In the genomic region with DNA sequence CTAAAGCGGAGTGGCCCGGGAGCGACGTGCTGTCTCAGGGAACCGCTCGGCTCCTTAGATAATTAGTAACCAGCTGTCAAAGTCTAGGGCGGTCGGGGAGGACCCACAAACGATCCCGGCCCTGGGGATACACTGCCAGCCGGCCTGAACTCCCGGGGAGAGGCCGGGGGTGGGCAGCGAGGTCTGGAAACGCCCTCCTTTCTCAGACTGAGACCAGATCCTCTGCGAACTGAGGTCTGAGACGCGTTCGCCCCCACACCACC, we compare ENCODE assay signal across 1 cellular context.
TF ChIP-seq lines count a peak whose summit lies in the region.

No MANE protein-coding gene starts in this region.

TF ChIP-seq in WTC11, 78 proteins besides CTCF, POLR2A, EP300 and RAD21 (continued from another document):
- TF ChIP-seq, protein P1, sequence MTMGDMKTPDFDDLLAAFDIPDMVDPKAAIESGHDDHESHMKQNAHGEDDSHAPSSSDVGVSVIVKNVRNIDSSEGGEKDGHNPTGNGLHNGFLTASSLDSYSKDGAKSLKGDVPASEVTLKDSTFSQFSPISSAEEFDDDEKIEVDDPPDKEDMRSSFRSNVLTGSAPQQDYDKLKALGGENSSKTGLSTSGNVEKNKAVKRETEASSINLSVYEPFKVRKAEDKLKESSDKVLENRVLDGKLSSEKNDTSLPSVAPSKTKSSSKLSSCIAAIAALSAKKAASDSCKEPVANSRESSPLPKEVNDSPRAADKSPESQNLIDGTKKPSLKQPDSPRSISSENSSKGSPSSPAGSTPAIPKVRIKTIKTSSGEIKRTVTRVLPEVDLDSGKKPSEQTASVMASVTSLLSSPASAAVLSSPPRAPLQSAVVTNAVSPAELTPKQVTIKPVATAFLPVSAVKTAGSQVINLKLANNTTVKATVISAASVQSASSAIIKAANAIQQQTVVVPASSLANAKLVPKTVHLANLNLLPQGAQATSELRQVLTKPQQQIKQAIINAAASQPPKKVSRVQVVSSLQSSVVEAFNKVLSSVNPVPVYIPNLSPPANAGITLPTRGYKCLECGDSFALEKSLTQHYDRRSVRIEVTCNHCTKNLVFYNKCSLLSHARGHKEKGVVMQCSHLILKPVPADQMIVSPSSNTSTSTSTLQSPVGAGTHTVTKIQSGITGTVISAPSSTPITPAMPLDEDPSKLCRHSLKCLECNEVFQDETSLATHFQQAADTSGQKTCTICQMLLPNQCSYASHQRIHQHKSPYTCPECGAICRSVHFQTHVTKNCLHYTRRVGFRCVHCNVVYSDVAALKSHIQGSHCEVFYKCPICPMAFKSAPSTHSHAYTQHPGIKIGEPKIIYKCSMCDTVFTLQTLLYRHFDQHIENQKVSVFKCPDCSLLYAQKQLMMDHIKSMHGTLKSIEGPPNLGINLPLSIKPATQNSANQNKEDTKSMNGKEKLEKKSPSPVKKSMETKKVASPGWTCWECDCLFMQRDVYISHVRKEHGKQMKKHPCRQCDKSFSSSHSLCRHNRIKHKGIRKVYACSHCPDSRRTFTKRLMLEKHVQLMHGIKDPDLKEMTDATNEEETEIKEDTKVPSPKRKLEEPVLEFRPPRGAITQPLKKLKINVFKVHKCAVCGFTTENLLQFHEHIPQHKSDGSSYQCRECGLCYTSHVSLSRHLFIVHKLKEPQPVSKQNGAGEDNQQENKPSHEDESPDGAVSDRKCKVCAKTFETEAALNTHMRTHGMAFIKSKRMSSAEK (CRISPR knock-in tag; IDR thresholded peaks at IDR 0.05; ENCODE audit: borderline replicate concordance), result no peak
- TF ChIP-seq GRHL2 (CRISPR knock-in tag; IDR thresholded peaks at IDR 0.05; ENCODE audit: insufficient replicate concordance, severe bottlenecking), result no peak
- no peak for TF ChIP-seq NFE2L1 (CRISPR knock-in tag; IDR thresholded peaks at IDR 0.05)
- TF ChIP-seq FOXK1 (CRISPR knock-in tag; IDR thresholded peaks at IDR 0.05), result no peak
- TF ChIP-seq PREB (CRISPR knock-in tag; IDR thresholded peaks at IDR 0.05; ENCODE audit: borderline replicate concordance), result no peak
- TF ChIP-seq IRF1 (CRISPR knock-in tag; IDR thresholded peaks at IDR 0.05), result no peak
- TF ChIP-seq, protein P2, sequence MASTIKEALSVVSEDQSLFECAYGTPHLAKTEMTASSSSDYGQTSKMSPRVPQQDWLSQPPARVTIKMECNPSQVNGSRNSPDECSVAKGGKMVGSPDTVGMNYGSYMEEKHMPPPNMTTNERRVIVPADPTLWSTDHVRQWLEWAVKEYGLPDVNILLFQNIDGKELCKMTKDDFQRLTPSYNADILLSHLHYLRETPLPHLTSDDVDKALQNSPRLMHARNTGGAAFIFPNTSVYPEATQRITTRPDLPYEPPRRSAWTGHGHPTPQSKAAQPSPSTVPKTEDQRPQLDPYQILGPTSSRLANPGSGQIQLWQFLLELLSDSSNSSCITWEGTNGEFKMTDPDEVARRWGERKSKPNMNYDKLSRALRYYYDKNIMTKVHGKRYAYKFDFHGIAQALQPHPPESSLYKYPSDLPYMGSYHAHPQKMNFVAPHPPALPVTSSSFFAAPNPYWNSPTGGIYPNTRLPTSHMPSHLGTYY (CRISPR knock-in tag; IDR thresholded peaks at IDR 0.05), result no peak
- TF ChIP-seq, protein P3, sequence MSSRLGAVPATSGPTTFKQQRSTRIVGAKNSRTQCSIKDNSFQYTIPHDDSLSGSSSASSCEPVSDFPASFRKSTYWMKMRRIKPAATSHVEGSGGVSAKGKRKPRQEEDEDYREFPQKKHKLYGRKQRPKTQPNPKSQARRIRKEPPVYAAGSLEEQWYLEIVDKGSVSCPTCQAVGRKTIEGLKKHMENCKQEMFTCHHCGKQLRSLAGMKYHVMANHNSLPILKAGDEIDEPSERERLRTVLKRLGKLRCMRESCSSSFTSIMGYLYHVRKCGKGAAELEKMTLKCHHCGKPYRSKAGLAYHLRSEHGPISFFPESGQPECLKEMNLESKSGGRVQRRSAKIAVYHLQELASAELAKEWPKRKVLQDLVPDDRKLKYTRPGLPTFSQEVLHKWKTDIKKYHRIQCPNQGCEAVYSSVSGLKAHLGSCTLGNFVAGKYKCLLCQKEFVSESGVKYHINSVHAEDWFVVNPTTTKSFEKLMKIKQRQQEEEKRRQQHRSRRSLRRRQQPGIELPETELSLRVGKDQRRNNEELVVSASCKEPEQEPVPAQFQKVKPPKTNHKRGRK (CRISPR knock-in tag; IDR thresholded peaks at IDR 0.05; ENCODE audit: borderline replicate concordance), result no peak
